In the genomic region with DNA sequence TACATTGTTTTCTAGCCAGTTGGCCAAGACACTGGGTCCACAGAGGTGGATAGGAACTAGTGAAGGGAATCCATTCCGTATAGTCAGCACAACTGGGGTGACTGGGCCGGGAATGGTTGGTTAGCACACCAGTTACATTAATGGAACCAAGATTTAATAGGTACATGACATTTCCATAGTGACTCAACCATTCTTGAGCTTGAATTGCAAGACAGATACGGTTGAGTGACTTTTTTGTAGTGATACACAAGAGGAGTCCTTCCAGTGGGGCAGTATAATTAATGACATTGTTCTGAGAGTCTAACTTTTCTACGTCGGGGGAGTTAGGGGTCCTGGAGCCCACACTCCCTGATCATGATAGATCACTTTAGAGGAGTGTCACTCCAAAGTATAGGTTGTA, we compare ENCODE assay signal across 26 cellular contexts.
"Had no signal": no experiment of that assay in that cellular context is flagged by ENCODE, and none has a peak within 500 bp of the region (broad histone marks: within the 10 kb centered on the region; RNA-seq: fewer than 3 reads in every experiment).

No MANE protein-coding gene starts in this region.

- H3K4me1 Mint-ChIP-seq: endodermal cell; naive thymus-derived CD8-positive, alpha-beta T cell; stimulated activated memory B cell treated with anti-CD40 and anti-IgM and Interleukin-4, amounts not matched to agents 10 μg/mL and 1 μg/mL and 100 μg/mL, for 72 hours had no signal

- H3K36me3 ChIP-seq: colonic mucosa, esophagus muscularis mucosa, lower lobe of right lung, prostate gland, sigmoid colon, tibial artery, upper lobe of left lung had no signal

- H3K36me3 Mint-ChIP-seq: naive thymus-derived CD8-positive, alpha-beta T cell; stimulated activated memory B cell treated with anti-CD40 and anti-IgM and Interleukin-4, amounts not matched to agents 10 μg/mL and 1 μg/mL and 100 μg/mL, for 72 hours had no signal

- H3K4me1 ChIP-seq: colonic mucosa, lower lobe of right lung, prostate gland, testis, tibial artery, upper lobe of left lung had no signal

- H3K27ac ChIP-seq: colonic mucosa, epithelial cell of prostate, esophagus muscularis mucosa, lower lobe of right lung, prostate gland, sigmoid colon, testis, tibial artery, upper lobe of left lung had no signal

- H3K4me3 ChIP-seq: colonic mucosa, esophagus muscularis mucosa, lower lobe of right lung, prostate gland, sigmoid colon, testis, tibial artery, upper lobe of left lung had no signal

- DNase-seq: colonic mucosa; effector CD8-positive, alpha-beta T cell; endodermal cell; head of caudate nucleus; left colon; left ventricle myocardium superior; lower lobe of right lung; naive thymus-derived CD8-positive, alpha-beta T cell; nephron progenitor cell; nucleus accumbens; right cardiac atrium; sigmoid colon; stimulated activated CD4-positive, alpha-beta T cell treated with anti-CD3 and anti-CD28 coated beads, Interleukin-4, amount 100 ng/mL, for 4 hours; stimulated activated naive CD8-positive, alpha-beta T cell treated with anti-CD3 and anti-CD28 coated beads, Interleukin-15, Interleukin-2, amounts not matched to agents 100 U/mL and 50 U/mL, for 24 hours; substantia nigra; testis; tibial artery; upper lobe of left lung had no signal

- FAIRE-seq: frontal cortex, keratinocyte, urothelium cell line had no signal

- H3K27me3 Mint-ChIP-seq: dendritic cell treated with granulocyte-macrophage colony-stimulating factor and Interleukin-4, amounts not matched to agents 40 ng/mL and 50 ng/mL, for 4 days; stimulated activated memory B cell treated with anti-CD40 and anti-IgM and Interleukin-4, amounts not matched to agents 10 μg/mL and 1 μg/mL and 100 μg/mL, for 72 hours had no signal

- H3K9me3 ChIP-seq: colonic mucosa, esophagus muscularis mucosa, lower lobe of right lung, prostate gland, sigmoid colon, testis, tibial artery, upper lobe of left lung had no signal

- H3K9me3 Mint-ChIP-seq: dendritic cell treated with granulocyte-macrophage colony-stimulating factor and Interleukin-4, amounts not matched to agents 40 ng/mL and 50 ng/mL, for 4 days; endodermal cell; nephron progenitor cell; stimulated activated memory B cell treated with anti-CD40 and anti-IgM and Interleukin-4, amounts not matched to agents 10 μg/mL and 1 μg/mL and 100 μg/mL, for 72 hours had no signal

- H3K27ac Mint-ChIP-seq: dendritic cell treated with granulocyte-macrophage colony-stimulating factor and Interleukin-4, amounts not matched to agents 40 ng/mL and 50 ng/mL, for 4 days; endodermal cell; naive thymus-derived CD8-positive, alpha-beta T cell; nephron progenitor cell; stimulated activated memory B cell treated with anti-CD40 and anti-IgM and Interleukin-4, amounts not matched to agents 10 μg/mL and 1 μg/mL and 100 μg/mL, for 72 hours had no signal

- H3K4me3 Mint-ChIP-seq: dendritic cell treated with granulocyte-macrophage colony-stimulating factor and Interleukin-4, amounts not matched to agents 40 ng/mL and 50 ng/mL, for 4 days; endodermal cell; naive thymus-derived CD8-positive, alpha-beta T cell; nephron progenitor cell; stimulated activated memory B cell treated with anti-CD40 and anti-IgM and Interleukin-4, amounts not matched to agents 10 μg/mL and 1 μg/mL and 100 μg/mL, for 72 hours had no signal

- ATAC-seq: left colon; left ventricle myocardium superior; lower lobe of right lung; naive thymus-derived CD8-positive, alpha-beta T cell; right cardiac atrium; stimulated activated memory B cell treated with anti-CD40 and anti-IgM and Interleukin-4, amounts not matched to agents 10 μg/mL and 1 μg/mL and 100 μg/mL, for 72 hours; stimulated activated naive CD8-positive, alpha-beta T cell treated with anti-CD3 and anti-CD28 coated beads, Interleukin-15, Interleukin-2, amounts not matched to agents 100 U/mL and 50 U/mL, for 24 hours had no signal
